8 cellular contexts compared by ENCODE assay signal in the genomic region with DNA sequence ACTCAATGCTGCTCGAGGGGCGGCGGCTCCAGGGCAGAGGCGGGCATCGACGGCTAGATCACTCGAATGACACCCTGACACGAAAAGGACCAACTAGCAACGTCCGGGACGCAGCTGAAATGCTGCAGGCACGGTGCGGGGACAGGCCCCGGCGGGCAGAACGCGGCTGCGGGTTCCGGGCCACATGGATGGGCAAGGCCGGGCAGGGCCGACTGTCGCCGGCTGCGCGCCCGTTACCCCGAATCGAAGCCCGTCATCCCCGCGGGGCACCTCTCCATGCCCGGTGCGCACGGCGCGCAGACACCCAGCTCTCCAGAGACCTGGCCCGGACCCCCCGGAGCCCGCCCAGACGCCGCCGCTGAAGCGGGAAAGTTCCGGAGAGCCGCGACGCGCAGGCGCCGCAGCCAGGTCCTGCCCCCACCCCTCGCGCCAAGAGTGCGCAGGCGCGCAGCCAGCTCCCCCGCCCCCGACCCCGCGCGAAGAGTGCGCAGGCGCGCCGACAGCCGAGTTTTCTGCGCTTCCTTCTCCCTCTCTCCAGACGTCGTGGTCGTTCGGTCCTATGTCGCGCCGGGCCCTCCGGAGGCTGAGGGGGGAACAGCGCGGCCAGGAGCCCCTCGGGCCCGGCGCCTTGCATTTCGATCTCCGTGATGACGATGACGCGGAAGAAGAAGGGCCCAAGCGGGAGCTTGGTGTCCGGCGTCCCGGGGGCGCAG. TPM values are rescaled to one million over a fixed set of nuclear protein-coding genes. Genes with fewer than 3 reads are reported as not detected.
DNase-seq lines count a peak whose midpoint lies in the region; TF ChIP-seq lines count a peak whose summit lies in the region.

TCF25 (plus strand) TSS at position 484 of the 713 bp plus-strand sequence; CDS start at position 560, 76 bp downstream.

- H3K4me3 Mint-ChIP-seq in neural crest cell, result peak within 1 kb of the TSS; percentile 93

- H3K9me3 ChIP-seq in Loucy (ENCODE audit: insufficient read depth, low read depth, low read length) (no peaks in the 10 kb centered on the region), SJCRH30 (replicated peaks) (peaks cover 1% of the 10 kb centered on the region; the same call in 1 of the 2 replicates), stomach (no peaks in the 10 kb centered on the region)

- TF ChIP-seq EP300 in stomach (IDR thresholded peaks at IDR 0.05), result no peak

- H3K4me3 ChIP-seq in Loucy (ENCODE audit: low read length, poor library complexity, severe bottlenecking), result peak within 1 kb of the TSS; percentile 90
- peak within 1 kb of the TSS; percentile 87 for H3K4me3 ChIP-seq in SJCRH30
- H3K4me3 ChIP-seq in foreskin fibroblast (ENCODE audit: low read depth in 1 of 2, low read length in 2 of 2), result peak within 1 kb of the TSS; percentile 81 to 90
- H3K4me3 ChIP-seq in stomach, result peak within 1 kb of the TSS; percentile 70 to 85 (median 78)

- no peak for TF ChIP-seq CTCF in Loucy (conservative IDR thresholded peaks at IDR 0.05; ENCODE audit: low read length)
- TF ChIP-seq CTCF in foreskin fibroblast (IDR thresholded peaks at IDR 0.05; ENCODE audit: low read depth, low read length), result no peak
- peak; percentile 22 for TF ChIP-seq CTCF in neural crest cell (conservative IDR thresholded peaks at IDR 0.05)
- no peak for TF ChIP-seq CTCF in stomach (IDR thresholded peaks at IDR 0.05)

- no peaks in the 10 kb centered on the region for H3K27me3 Mint-ChIP-seq in neural crest cell (ENCODE audit: low read depth)

- H3K36me3 Mint-ChIP-seq in neural crest cell (ENCODE audit: low read depth), result peaks cover 6% of the 10 kb centered on the region

- H3K27ac ChIP-seq in SJCRH30 (peak within 1 kb of the TSS; percentile 83), stomach (peak within 1 kb of the TSS; percentile 97 to 100 (median 100))

- H3K36me3 ChIP-seq in Loucy (ENCODE audit: insufficient read depth, low read length) (no peaks in the 10 kb centered on the region), SJCRH30 (peaks cover 22% of the 10 kb centered on the region), stomach (peaks cover 0 to 31% (median 29%) of the 10 kb centered on the region in 4 donors)

- DNase-seq in Daoy (ENCODE audit: low read depth), result peak; percentile 92
- peak; percentile 84 for DNase-seq in H4 (ENCODE audit: low spot score)
- peak; percentile 86 to 92 for DNase-seq in SJCRH30
- peak; percentile 82 for DNase-seq in activated gamma-delta T cell treated with Interleukin-2 at 50 U/mL for 16 hours
- peak; percentile 72 to 94 for DNase-seq in foreskin fibroblast
- peak; percentile 84 for DNase-seq in neural crest cell (ENCODE audit: low read depth, low spot score)
- DNase-seq in stomach, result peak; percentile 82

- peak within 1 kb of the TSS; percentile 72 for H2AFZ ChIP-seq in Loucy (ENCODE audit: low read length)

- no peaks in the 10 kb centered on the region for H3K9me3 Mint-ChIP-seq in neural crest cell

- WGBS in stomach, 5 donors, result 0 to 1% (median 0%) methylated on average over 12 to 89 of the region's 89 CpGs

- peak within 1 kb of the TSS; percentile 81 for H3K4me2 ChIP-seq in Loucy (ENCODE audit: low read depth, low read length, poor library complexity, severe bottlenecking)

- peak within 1 kb of the TSS; percentile 98 for H3K27ac Mint-ChIP-seq in neural crest cell (ENCODE audit: unreplicated experiment)

- intact Hi-C loops in stomach (cut with DNase I; ENCODE audit: low total_unique reads), result no loop called here

- peaks cover 38% of the 10 kb centered on the region for H3K79me2 ChIP-seq in Loucy (ENCODE audit: insufficient read depth, low read length)

- H3F3A ChIP-seq in Loucy (ENCODE audit: low read depth), result no peaks in the 10 kb centered on the region

- peak in 1 of 4 donors; percentile 27 for TF ChIP-seq POLR2A in stomach (IDR thresholded peaks at IDR 0.05)

- H3K4me1 ChIP-seq in Loucy (ENCODE audit: insufficient read depth, low read length, poor library complexity, severe bottlenecking) (peaks cover 3% of the 10 kb centered on the region), SJCRH30 (no peaks in the 10 kb centered on the region), stomach (peaks cover 11 to 37% (median 24%) of the 10 kb centered on the region in 4 donors)

- H3K4me1 Mint-ChIP-seq in neural crest cell, result peaks cover 22% of the 10 kb centered on the region

- H4K20me1 ChIP-seq in Loucy (ENCODE audit: insufficient read depth, low read length, poor library complexity, severe bottlenecking), result peaks cover 16% of the 10 kb centered on the region

- no peaks in the 10 kb centered on the region for H3K27me3 ChIP-seq in Loucy (ENCODE audit: insufficient read depth, low read length, poor library complexity, severe bottlenecking)
- H3K27me3 ChIP-seq in SJCRH30, result no peaks in the 10 kb centered on the region
- H3K27me3 ChIP-seq in stomach, result no peaks in the 10 kb centered on the region

- no peaks in the 10 kb centered on the region for H3K9me2 ChIP-seq in Loucy (replicated peaks; ENCODE audit: low read depth, low read length)

- peak within 1 kb of the TSS; percentile 92 for H3K9ac ChIP-seq in Loucy (ENCODE audit: low read depth, low read length, poor library complexity, severe bottlenecking)

RNA-seq across cellular contexts. Expression of gene TCF25, which starts in this region (rescaled TPM):
- 59.8 and 63.6 TPM in 2 replicates for total RNA-seq in Daoy (2014; rRNA removed; shearing (Covaris generic))
- 95.7 and 97.1 TPM in 2 replicates for total RNA-seq in H4 (2014; rRNA removed; shearing (Covaris generic))
- total RNA-seq in SJCRH30 (2014; rRNA removed; shearing (Covaris generic)), result 60.0 and 65.9 TPM in 2 replicates
- total RNA-seq in neural crest cell (198 and 209 TPM in 2 replicates), stomach (100 to 1,000 TPM; 132 to 748 (median 335) TPM)
- polyA plus RNA-seq in stomach, result 100 to 1,000 TPM; 124 to 276 (median 146) TPM

Comparison
In these comparisons a context has a peak if more than half of its experiments do, and no peak if none do; other contexts are left out.
1. Peak in every context shown above with its lines: DNase-seq, H3K4me3 ChIP-seq and H3K27ac ChIP-seq.